1 cellular context compared by ENCODE assay signal in the genomic region with DNA sequence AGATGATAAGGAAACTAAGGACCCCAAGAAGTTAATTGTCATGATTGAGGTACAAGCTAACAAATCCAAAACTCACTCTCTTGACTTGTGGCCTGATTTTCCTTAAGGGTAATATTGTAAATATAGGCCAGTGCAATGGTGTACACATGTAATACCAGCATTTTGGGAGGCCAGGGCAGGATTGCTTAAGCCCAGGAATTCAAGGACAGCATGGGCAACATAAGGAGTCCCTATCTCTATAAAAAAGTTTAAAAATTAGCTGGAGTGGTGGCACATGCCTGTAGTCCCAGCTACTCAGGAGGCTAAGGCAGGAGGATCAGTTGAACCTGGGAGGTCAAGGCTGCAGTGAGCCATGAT.
TF ChIP-seq lines count a peak whose summit lies in the region.

No MANE protein-coding gene starts in this region.

TF ChIP-seq in GM23338, 12 proteins besides CTCF, POLR2A, EP300 and RAD21 (continued from another document):
- TF ChIP-seq, protein P1, sequence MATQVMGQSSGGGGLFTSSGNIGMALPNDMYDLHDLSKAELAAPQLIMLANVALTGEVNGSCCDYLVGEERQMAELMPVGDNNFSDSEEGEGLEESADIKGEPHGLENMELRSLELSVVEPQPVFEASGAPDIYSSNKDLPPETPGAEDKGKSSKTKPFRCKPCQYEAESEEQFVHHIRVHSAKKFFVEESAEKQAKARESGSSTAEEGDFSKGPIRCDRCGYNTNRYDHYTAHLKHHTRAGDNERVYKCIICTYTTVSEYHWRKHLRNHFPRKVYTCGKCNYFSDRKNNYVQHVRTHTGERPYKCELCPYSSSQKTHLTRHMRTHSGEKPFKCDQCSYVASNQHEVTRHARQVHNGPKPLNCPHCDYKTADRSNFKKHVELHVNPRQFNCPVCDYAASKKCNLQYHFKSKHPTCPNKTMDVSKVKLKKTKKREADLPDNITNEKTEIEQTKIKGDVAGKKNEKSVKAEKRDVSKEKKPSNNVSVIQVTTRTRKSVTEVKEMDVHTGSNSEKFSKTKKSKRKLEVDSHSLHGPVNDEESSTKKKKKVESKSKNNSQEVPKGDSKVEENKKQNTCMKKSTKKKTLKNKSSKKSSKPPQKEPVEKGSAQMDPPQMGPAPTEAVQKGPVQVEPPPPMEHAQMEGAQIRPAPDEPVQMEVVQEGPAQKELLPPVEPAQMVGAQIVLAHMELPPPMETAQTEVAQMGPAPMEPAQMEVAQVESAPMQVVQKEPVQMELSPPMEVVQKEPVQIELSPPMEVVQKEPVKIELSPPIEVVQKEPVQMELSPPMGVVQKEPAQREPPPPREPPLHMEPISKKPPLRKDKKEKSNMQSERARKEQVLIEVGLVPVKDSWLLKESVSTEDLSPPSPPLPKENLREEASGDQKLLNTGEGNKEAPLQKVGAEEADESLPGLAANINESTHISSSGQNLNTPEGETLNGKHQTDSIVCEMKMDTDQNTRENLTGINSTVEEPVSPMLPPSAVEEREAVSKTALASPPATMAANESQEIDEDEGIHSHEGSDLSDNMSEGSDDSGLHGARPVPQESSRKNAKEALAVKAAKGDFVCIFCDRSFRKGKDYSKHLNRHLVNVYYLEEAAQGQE (IDR thresholded peaks at IDR 0.05; ENCODE audit: unreplicated experiment), result no peak
- TF ChIP-seq, protein P2, sequence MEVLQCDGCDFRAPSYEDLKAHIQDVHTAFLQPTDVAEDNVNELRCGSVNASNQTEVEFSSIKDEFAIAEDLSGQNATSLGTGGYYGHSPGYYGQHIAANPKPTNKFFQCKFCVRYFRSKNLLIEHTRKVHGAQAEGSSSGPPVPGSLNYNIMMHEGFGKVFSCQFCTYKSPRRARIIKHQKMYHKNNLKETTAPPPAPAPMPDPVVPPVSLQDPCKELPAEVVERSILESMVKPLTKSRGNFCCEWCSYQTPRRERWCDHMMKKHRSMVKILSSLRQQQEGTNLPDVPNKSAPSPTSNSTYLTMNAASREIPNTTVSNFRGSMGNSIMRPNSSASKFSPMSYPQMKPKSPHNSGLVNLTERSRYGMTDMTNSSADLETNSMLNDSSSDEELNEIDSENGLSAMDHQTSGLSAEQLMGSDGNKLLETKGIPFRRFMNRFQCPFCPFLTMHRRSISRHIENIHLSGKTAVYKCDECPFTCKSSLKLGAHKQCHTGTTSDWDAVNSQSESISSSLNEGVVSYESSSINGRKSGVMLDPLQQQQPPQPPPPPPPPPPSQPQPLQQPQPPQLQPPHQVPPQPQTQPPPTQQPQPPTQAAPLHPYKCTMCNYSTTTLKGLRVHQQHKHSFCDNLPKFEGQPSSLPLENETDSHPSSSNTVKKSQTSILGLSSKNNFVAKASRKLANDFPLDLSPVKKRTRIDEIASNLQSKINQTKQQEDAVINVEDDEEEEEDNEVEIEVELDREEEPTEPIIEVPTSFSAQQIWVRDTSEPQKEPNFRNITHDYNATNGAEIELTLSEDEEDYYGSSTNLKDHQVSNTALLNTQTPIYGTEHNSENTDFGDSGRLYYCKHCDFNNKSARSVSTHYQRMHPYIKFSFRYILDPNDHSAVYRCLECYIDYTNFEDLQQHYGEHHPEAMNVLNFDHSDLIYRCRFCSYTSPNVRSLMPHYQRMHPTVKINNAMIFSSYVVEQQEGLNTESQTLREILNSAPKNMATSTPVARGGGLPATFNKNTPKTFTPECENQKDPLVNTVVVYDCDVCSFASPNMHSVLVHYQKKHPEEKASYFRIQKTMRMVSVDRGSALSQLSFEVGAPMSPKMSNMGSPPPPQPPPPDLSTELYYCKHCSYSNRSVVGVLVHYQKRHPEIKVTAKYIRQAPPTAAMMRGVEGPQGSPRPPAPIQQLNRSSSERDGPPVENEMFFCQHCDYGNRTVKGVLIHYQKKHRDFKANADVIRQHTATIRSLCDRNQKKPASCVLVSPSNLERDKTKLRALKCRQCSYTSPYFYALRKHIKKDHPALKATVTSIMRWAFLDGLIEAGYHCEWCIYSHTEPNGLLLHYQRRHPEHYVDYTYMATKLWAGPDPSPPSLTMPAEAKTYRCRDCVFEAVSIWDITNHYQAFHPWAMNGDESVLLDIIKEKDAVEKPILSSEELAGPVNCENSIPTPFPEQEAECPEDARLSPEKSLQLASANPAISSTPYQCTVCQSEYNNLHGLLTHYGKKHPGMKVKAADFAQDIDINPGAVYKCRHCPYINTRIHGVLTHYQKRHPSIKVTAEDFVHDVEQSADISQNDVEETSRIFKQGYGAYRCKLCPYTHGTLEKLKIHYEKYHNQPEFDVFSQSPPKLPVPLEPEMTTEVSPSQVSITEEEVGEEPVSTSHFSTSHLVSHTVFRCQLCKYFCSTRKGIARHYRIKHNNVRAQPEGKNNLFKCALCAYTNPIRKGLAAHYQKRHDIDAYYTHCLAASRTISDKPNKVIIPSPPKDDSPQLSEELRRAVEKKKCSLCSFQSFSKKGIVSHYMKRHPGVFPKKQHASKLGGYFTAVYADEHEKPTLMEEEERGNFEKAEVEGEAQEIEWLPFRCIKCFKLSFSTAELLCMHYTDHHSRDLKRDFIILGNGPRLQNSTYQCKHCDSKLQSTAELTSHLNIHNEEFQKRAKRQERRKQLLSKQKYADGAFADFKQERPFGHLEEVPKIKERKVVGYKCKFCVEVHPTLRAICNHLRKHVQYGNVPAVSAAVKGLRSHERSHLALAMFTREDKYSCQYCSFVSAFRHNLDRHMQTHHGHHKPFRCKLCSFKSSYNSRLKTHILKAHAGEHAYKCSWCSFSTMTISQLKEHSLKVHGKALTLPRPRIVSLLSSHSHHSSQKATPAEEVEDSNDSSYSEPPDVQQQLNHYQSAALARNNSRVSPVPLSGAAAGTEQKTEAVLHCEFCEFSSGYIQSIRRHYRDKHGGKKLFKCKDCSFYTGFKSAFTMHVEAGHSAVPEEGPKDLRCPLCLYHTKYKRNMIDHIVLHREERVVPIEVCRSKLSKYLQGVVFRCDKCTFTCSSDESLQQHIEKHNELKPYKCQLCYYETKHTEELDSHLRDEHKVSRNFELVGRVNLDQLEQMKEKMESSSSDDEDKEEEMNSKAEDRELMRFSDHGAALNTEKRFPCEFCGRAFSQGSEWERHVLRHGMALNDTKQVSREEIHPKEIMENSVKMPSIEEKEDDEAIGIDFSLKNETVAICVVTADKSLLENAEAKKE (CRISPR knock-in tag; IDR thresholded peaks at IDR 0.05), result no peak
- no peak for TF ChIP-seq NANOG (IDR thresholded peaks at IDR 0.05; ENCODE audit: borderline replicate concordance)
- TF ChIP-seq JUNB (IDR thresholded peaks at IDR 0.05; ENCODE audit: unreplicated experiment), result no peak
- TF ChIP-seq EZH2 (IDR thresholded peaks at IDR 0.05; ENCODE audit: low read depth, unreplicated experiment), result no peak
- TF ChIP-seq, protein P3, sequence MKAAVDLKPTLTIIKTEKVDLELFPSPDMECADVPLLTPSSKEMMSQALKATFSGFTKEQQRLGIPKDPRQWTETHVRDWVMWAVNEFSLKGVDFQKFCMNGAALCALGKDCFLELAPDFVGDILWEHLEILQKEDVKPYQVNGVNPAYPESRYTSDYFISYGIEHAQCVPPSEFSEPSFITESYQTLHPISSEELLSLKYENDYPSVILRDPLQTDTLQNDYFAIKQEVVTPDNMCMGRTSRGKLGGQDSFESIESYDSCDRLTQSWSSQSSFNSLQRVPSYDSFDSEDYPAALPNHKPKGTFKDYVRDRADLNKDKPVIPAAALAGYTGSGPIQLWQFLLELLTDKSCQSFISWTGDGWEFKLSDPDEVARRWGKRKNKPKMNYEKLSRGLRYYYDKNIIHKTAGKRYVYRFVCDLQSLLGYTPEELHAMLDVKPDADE (IDR thresholded peaks at IDR 0.05), result no peak
- no peak for TF ChIP-seq ZNF331 (CRISPR knock-in tag; IDR thresholded peaks at IDR 0.05; ENCODE audit: low read depth)
- TF ChIP-seq POLR2AphosphoS5 (IDR thresholded peaks at IDR 0.05; ENCODE audit: low read depth), result no peak
- TF ChIP-seq CREB1 (CRISPR knock-in tag; IDR thresholded peaks at IDR 0.05; ENCODE audit: low read depth), result no peak
- no peak for TF ChIP-seq STAT1 (IDR thresholded peaks at IDR 0.05; ENCODE audit: unreplicated experiment)
